12 cellular contexts compared by ENCODE assay signal in the genomic region with DNA sequence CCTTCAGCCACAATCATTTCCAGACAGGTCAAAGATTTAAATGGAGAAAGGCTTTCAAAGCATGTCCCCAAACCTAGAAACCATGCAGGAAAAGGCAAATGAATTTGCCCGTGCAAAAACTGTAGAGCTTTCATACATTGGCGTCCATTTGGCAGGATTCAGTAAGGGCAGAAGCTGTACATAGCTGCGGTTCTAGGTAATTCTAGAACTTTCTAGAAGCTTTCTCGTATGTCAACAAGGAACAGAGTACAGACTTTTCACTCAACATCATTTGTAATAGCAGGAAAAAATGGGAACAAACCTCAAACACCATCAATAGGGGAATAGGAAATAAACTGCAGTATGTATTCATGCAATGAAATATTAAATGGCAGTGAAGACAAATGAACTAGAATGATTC. TPM values are rescaled to one million over a fixed set of nuclear protein-coding genes. Genes with fewer than 3 reads are reported as not detected.
A peak's percentile ranks its signal among the peaks of the same experiment; 100 is the strongest.
DNase-seq lines count a peak whose midpoint lies in the region; ATAC-seq and TF ChIP-seq lines count a peak whose summit lies in the region.
"Had no signal": no experiment of that assay in that cellular context is flagged by ENCODE, and none has a peak within 500 bp of the region (broad histone marks: within the 10 kb centered on the region; RNA-seq: fewer than 3 reads in every experiment).

No MANE protein-coding gene starts in this region.

- peak; percentile 22 for DNase-seq in CD1c-positive myeloid dendritic cell (ENCODE audit: extremely low spot score)
- no peak for DNase-seq in HL-60 (ENCODE audit: low read depth in 1 of 2, low spot score in 1 of 2)
- DNase-seq in activated naive CD8-positive, alpha-beta T cell treated with anti-CD3 and anti-CD28 coated beads, Interleukin-2, amount 50 U/mL, for 24 hours, result no peak
- no peak for DNase-seq in natural killer cell treated with Interleukin-12 subunit alpha and Interleukin-12 subunit beta and Interleukin-15 and Interleukin-18, amount 100 ng/mL, for 72 hours (ENCODE audit: low spot score)
- DNase-seq in DMS114 treated with DMSO at 0.1 percent for 48 hours (lab: John Stamatoyannopoulos, UW; ENCODE audit: unreplicated experiment), result no peak
- no peak for DNase-seq in T-helper 9 cell
- no peak for DNase-seq in NCI-H1105 treated with DMSO at 0.1 percent for 48 hours (lab: John Stamatoyannopoulos, UW)
- DNase-seq: activated gamma-delta T cell, NCI-H187, NCI-H524 treated with DMSO at 0.1 percent for 48 hours had no signal

- no peak for TF ChIP-seq CTCF in HL-60 (IDR thresholded peaks at IDR 0.05; ENCODE audit: insufficient read depth, low read length)

- peaks cover 7% of the 10 kb centered on the region for H3K36me3 Mint-ChIP-seq in activated naive CD8-positive, alpha-beta T cell treated with anti-CD3 and anti-CD28 coated beads, Interleukin-2, amount 50 U/mL, for 24 hours (ENCODE audit: low read depth)
- peaks cover 5% of the 10 kb centered on the region for H3K36me3 Mint-ChIP-seq in natural killer cell treated with Interleukin-12 subunit alpha and Interleukin-12 subunit beta and Interleukin-15 and Interleukin-18, amount 100 ng/mL, for 72 hours

- peaks cover 96% of the 10 kb centered on the region for H3K4me1 Mint-ChIP-seq in activated naive CD8-positive, alpha-beta T cell treated with anti-CD3 and anti-CD28 coated beads, Interleukin-2, amount 50 U/mL, for 24 hours
- H3K4me1 Mint-ChIP-seq in natural killer cell treated with Interleukin-12 subunit alpha and Interleukin-12 subunit beta and Interleukin-15 and Interleukin-18, amount 100 ng/mL, for 72 hours (ENCODE audit: low read depth in 2 of 2), result peaks cover 87 to 94% of the 10 kb centered on the region in 2 donors

- no peaks in the 10 kb centered on the region for H3K27me3 Mint-ChIP-seq in activated naive CD8-positive, alpha-beta T cell treated with anti-CD3 and anti-CD28 coated beads, Interleukin-2, amount 50 U/mL, for 24 hours
- no peaks in the 10 kb centered on the region for H3K27me3 Mint-ChIP-seq in natural killer cell treated with Interleukin-12 subunit alpha and Interleukin-12 subunit beta and Interleukin-15 and Interleukin-18, amount 100 ng/mL, for 72 hours

- H3K27ac ChIP-seq in HL-60 (replicated peaks), result peak overlapping the region; percentile 37
- H3K27ac ChIP-seq: gastroesophageal sphincter had no signal

- H3K9me3 Mint-ChIP-seq in activated naive CD8-positive, alpha-beta T cell treated with anti-CD3 and anti-CD28 coated beads, Interleukin-2, amount 50 U/mL, for 24 hours, result no peaks in the 10 kb centered on the region
- H3K9me3 Mint-ChIP-seq in natural killer cell treated with Interleukin-12 subunit alpha and Interleukin-12 subunit beta and Interleukin-15 and Interleukin-18, amount 100 ng/mL, for 72 hours, result no peaks in the 10 kb centered on the region

- peak overlapping the region; percentile 69 for H3K27ac Mint-ChIP-seq in activated naive CD8-positive, alpha-beta T cell treated with anti-CD3 and anti-CD28 coated beads, Interleukin-2, amount 50 U/mL, for 24 hours
- H3K27ac Mint-ChIP-seq in natural killer cell treated with Interleukin-12 subunit alpha and Interleukin-12 subunit beta and Interleukin-15 and Interleukin-18, amount 100 ng/mL, for 72 hours, result peak overlapping the region; percentile 99 to 100

- no peaks in the 10 kb centered on the region for H3K27me3 ChIP-seq in HL-60 (ENCODE audit: insufficient read depth, poor library complexity, severe bottlenecking)
- H3K27me3 ChIP-seq: gastroesophageal sphincter had no signal

- H3K4me3 Mint-ChIP-seq in activated naive CD8-positive, alpha-beta T cell treated with anti-CD3 and anti-CD28 coated beads, Interleukin-2, amount 50 U/mL, for 24 hours, result no peak overlapping the region
- H3K4me3 Mint-ChIP-seq in natural killer cell treated with Interleukin-12 subunit alpha and Interleukin-12 subunit beta and Interleukin-15 and Interleukin-18, amount 100 ng/mL, for 72 hours, result peak overlapping the region; percentile 98

- no peak for ATAC-seq in activated naive CD8-positive, alpha-beta T cell treated with anti-CD3 and anti-CD28 coated beads, Interleukin-2, amount 50 U/mL, for 24 hours
- no peak for ATAC-seq in natural killer cell treated with Interleukin-12 subunit alpha and Interleukin-12 subunit beta and Interleukin-15 and Interleukin-18, amount 100 ng/mL, for 72 hours
- ATAC-seq: PC-3 had no signal

- no peak overlapping the region for H3K4me3 ChIP-seq in HL-60 (replicated peaks; ENCODE audit: insufficient read depth, low read length)
- H3K4me3 ChIP-seq: gastroesophageal sphincter had no signal

RNA-seq across cellular contexts. Expression of gene MAPK13, which starts 11.1 kb away (rescaled TPM):
- 10 to 100 TPM; 40.7 to 74.2 TPM for total RNA-seq in natural killer cell treated with Interleukin-12 subunit alpha and Interleukin-12 subunit beta and Interleukin-15 and Interleukin-18, amount 100 ng/mL, for 72 hours
